In genomic region chr11:64490562-64491216, GRCh38 we compare ENCODE assay signal across 15 cellular contexts.
DNase-seq lines count a peak whose midpoint lies in the region; ATAC-seq and TF ChIP-seq lines count a peak whose summit lies in the region.
"Had no signal": no experiment of that assay in that cellular context is flagged by ENCODE, and none has a peak within 500 bp of the region (broad histone marks: within the 10 kb centered on the region; RNA-seq: fewer than 3 reads in every experiment).

No MANE protein-coding gene starts in this region.

- TF ChIP-seq EP300 in sigmoid colon (IDR thresholded peaks at IDR 0.05): no peak

- no peaks in the 10 kb centered on the region for H3K9me3 Mint-ChIP-seq in T-helper 2 cell treated with Interferon-gamma antibody and Interleukin-4, amounts not matched to agents 5 μg/mL and 100 μg/mL, for 36 hours
- H3K9me3 Mint-ChIP-seq: CD8-positive, alpha-beta T cell; neural crest cell; stimulated activated naive CD8-positive, alpha-beta T cell treated with anti-CD3 and anti-CD28 coated beads, Interleukin-15, Interleukin-2, amounts not matched to agents 100 ng/mL and 50 ng/mL, for 24 hours had no signal

- no peak for TF ChIP-seq POLR2A in sigmoid colon (IDR thresholded peaks at IDR 0.05)

- H3K36me3 Mint-ChIP-seq in T-helper 2 cell treated with Interferon-gamma antibody and Interleukin-4, amounts not matched to agents 5 μg/mL and 100 μg/mL, for 36 hours (ENCODE audit: low read depth): no peaks in the 10 kb centered on the region
- H3K36me3 Mint-ChIP-seq: CD8-positive, alpha-beta T cell had no signal

- H3K4me1 ChIP-seq in BLaER1 (peaks cover 59% of the 10 kb centered on the region), colonic mucosa (no peaks in the 10 kb centered on the region), sigmoid colon (no peaks in the 10 kb centered on the region)
- H3K4me1 ChIP-seq: uterus had no signal

- no peak for TF ChIP-seq CTCF in colonic mucosa (IDR thresholded peaks at IDR 0.05)
- TF ChIP-seq CTCF in sigmoid colon (IDR thresholded peaks at IDR 0.05): no peak

- peak overlapping the region; percentile 25; the same call in 1 of the 2 replicates for H3K4me3 ChIP-seq in BLaER1
- no peak overlapping the region for H3K4me3 ChIP-seq in colonic mucosa
- no peak overlapping the region for H3K4me3 ChIP-seq in sigmoid colon
- H3K4me3 ChIP-seq: coronary artery, uterus had no signal

- H3K36me3 ChIP-seq in BLaER1: no peaks in the 10 kb centered on the region
- H3K36me3 ChIP-seq in colonic mucosa: no peaks in the 10 kb centered on the region
- H3K36me3 ChIP-seq in sigmoid colon: no peaks in the 10 kb centered on the region
- H3K36me3 ChIP-seq: uterus had no signal

- no peak for DNase-seq in T-helper 2 cell treated with Interferon-gamma antibody and Interleukin-4, amounts not matched to agents 5 μg/mL and 100 μg/mL, for 36 hours (ENCODE audit: low spot score)
- DNase-seq in T-helper 2 cell (no peak), NCI-H1417 treated with DMSO at 0.1 percent for 48 hours (lab: John Stamatoyannopoulos, UW) (peak; percentile 43), colonic mucosa (no peak), sigmoid colon (no peak)
- DNase-seq in central memory CD4-positive, alpha-beta T cell: peak; percentile 4
- DNase-seq: ACHN, NCI-H446 treated with DMSO at 0.1 percent for 48 hours had no signal

- H3K27ac ChIP-seq in BLaER1: peak overlapping the region; percentile 60; the same call in 1 of the 2 replicates
- H3K27ac ChIP-seq in colonic mucosa: no peak overlapping the region
- H3K27ac ChIP-seq in sigmoid colon: no peak overlapping the region
- H3K27ac ChIP-seq: coronary artery, uterus had no signal

- no peaks in the 10 kb centered on the region for H4K20me1 ChIP-seq in BLaER1

- H3K27ac Mint-ChIP-seq in T-helper 2 cell treated with Interferon-gamma antibody and Interleukin-4, amounts not matched to agents 5 μg/mL and 100 μg/mL, for 36 hours: no peak overlapping the region
- H3K27ac Mint-ChIP-seq: CD8-positive, alpha-beta T cell; stimulated activated naive CD8-positive, alpha-beta T cell treated with anti-CD3 and anti-CD28 coated beads, Interleukin-15, Interleukin-2, amounts not matched to agents 100 ng/mL and 50 ng/mL, for 24 hours had no signal

- H3K9me3 ChIP-seq in BLaER1 (peaks cover 5% of the 10 kb centered on the region; the same call in 1 of the 2 replicates), colonic mucosa (no peaks in the 10 kb centered on the region), sigmoid colon (no peaks in the 10 kb centered on the region)
- H3K9me3 ChIP-seq: uterus had no signal

- intact Hi-C loops in colonic mucosa (cut with DNase I): no loop called here
- intact Hi-C loops in sigmoid colon (cut with DNase I): no loop called here

- peak overlapping the region; percentile 39 for H3K4me3 Mint-ChIP-seq in T-helper 2 cell treated with Interferon-gamma antibody and Interleukin-4, amounts not matched to agents 5 μg/mL and 100 μg/mL, for 36 hours
- H3K4me3 Mint-ChIP-seq: CD8-positive, alpha-beta T cell; neural crest cell; stimulated activated naive CD8-positive, alpha-beta T cell treated with anti-CD3 and anti-CD28 coated beads, Interleukin-15, Interleukin-2, amounts not matched to agents 100 ng/mL and 50 ng/mL, for 24 hours had no signal

- H3K9ac ChIP-seq in BLaER1: no peak overlapping the region
- H3K9ac ChIP-seq in colonic mucosa (ENCODE audit: low read depth in 2 of 2, low read length in 2 of 2): no peak overlapping the region

- no peaks in the 10 kb centered on the region for H3K27me3 ChIP-seq in BLaER1
- H3K27me3 ChIP-seq in colonic mucosa: no peaks in the 10 kb centered on the region
- H3K27me3 ChIP-seq in sigmoid colon: peaks cover 0 to 53% (median 11%) of the 10 kb centered on the region in 3 donors
- H3K27me3 ChIP-seq: uterus had no signal

- peaks cover 8% of the 10 kb centered on the region for H3K4me1 Mint-ChIP-seq in T-helper 2 cell treated with Interferon-gamma antibody and Interleukin-4, amounts not matched to agents 5 μg/mL and 100 μg/mL, for 36 hours (ENCODE audit: low read depth)

- H3K4me2 ChIP-seq in BLaER1: peak overlapping the region; percentile 89

- peaks cover 32% of the 10 kb centered on the region for H3K27me3 Mint-ChIP-seq in T-helper 2 cell treated with Interferon-gamma antibody and Interleukin-4, amounts not matched to agents 5 μg/mL and 100 μg/mL, for 36 hours (ENCODE audit: low read depth)

- ATAC-seq in GM18861 (IDR thresholded peaks at IDR 0.05; ENCODE audit: unreplicated experiment): no peak
- ATAC-seq: CD8-positive, alpha-beta T cell had no signal

- 61 to 63% methylated on average over 22 of the region's 22 CpGs for WGBS in sigmoid colon, 2 donors

Comparison
In these comparisons a context has a peak if more than half of its experiments do, and no peak if none do; other contexts are left out.
1. DNase-seq: peak in NCI-H1417 treated with DMSO at 0.1 percent for 48 hours (single experiment) and central memory CD4-positive, alpha-beta T cell (single experiment); none in T-helper 2 cell treated with Interferon-gamma antibody and Interleukin-4, amounts not matched to agents 5 μg/mL and 100 μg/mL, for 36 hours (single experiment), T-helper 2 cell (0 of 5), colonic mucosa (single experiment) and sigmoid colon (single experiment).